ENCODE assay signal across 38 cellular contexts in the genomic region with DNA sequence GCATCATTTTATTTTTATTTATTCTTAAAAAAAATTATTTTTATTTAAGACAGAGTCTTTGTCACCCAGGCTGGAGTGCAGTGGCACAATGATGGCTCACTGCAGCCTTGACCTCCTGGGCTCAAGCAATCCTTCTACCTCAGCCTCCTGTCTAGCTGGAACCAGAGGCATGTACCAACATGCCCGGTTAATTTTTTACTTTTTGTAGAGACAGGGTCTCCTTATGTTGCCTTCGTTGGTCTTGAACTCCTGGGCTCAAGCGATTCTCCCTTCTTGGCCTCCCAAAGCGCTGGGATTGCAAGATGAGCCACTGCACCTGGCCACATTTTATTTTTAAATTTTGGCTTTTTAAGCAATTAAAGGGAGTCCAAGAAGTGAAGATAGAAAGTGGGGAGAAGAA. TPM values are rescaled to one million over a fixed set of nuclear protein-coding genes. Genes with fewer than 3 reads are reported as not detected.
"Had no signal": no experiment of that assay in that cellular context is flagged by ENCODE, and none has a peak within 500 bp of the region (broad histone marks: within the 10 kb centered on the region; RNA-seq: fewer than 3 reads in every experiment).

No MANE protein-coding gene starts in this region.

- H3K9ac ChIP-seq: KMS-11 had no signal

- H3K27me3 ChIP-seq: MG63 had no signal

- H3K36me3 ChIP-seq: MG63 had no signal

- H3K4me3 ChIP-seq: MG63 had no signal

- H3K4me2 ChIP-seq: KMS-11 had no signal

- H3K27ac ChIP-seq: KMS-11 had no signal

- DNase-seq: Karpas-422, Kasumi-1, MG63, MM.1S, MV-4-11, NCI-H1048, NCI-H1092, NCI-H1092 treated with DMSO at 0.1 percent for 48 hours, NCI-H1105, NCI-H1105 treated with DMSO at 0.1 percent for 48 hours, NCI-H1417, NCI-H1417 treated with DMSO at 0.1 percent for 48 hours, NCI-H1436, NCI-H1436 treated with DMSO at 0.1 percent for 48 hours, NCI-H146, NCI-H1694, NCI-H1694 treated with DMSO at 0.1 percent for 48 hours, NCI-H187, NCI-H187 treated with DMSO at 0.1 percent for 48 hours, NCI-H1930, NCI-H2029, NCI-H2029 treated with DMSO at 0.1 percent for 48 hours, NCI-H2081, NCI-H2081 treated with DMSO at 0.1 percent for 48 hours, NCI-H2107, NCI-H2171, NCI-H2171 treated with DMSO at 0.1 percent for 48 hours, NCI-H2227 treated with DMSO at 0.1 percent for 48 hours, NCI-H226, NCI-H345, NCI-H446, NCI-H446 treated with DMSO at 0.1 percent for 48 hours, NCI-H510A, NCI-H510A treated with DMSO at 0.1 percent for 48 hours, NCI-H524 had no signal

RNA-seq across cellular contexts. Expression of gene TTC6, which starts 21.4 kb away (rescaled TPM):
- total RNA-seq: LHCN-M2, M059J had no signal

RNA-seq across cellular contexts. Expression of gene FOXA1, which starts 21.8 kb away (rescaled TPM):
- total RNA-seq: LHCN-M2, M059J had no signal
